Comparison of ENCODE assay signal across 27 cellular contexts in genomic region chr1:119725626-119726025, GRCh38. TPM values are rescaled to one million over a fixed set of nuclear protein-coding genes. Genes with fewer than 3 reads are reported as not detected.
"Had no signal": no experiment of that assay in that cellular context is flagged by ENCODE, and none has a peak within 500 bp of the region (broad histone marks: within the 10 kb centered on the region; RNA-seq: fewer than 3 reads in every experiment).

No MANE protein-coding gene starts in this region.

- H3K4me3 Mint-ChIP-seq: brain; mesothelial cell of epicardium; stimulated activated memory B cell treated with anti-CD40 and anti-IgM and Interleukin-4, amounts not matched to agents 10 μg/mL and 1 μg/mL and 100 μg/mL, for 72 hours had no signal

- H3K27me3 ChIP-seq: esophagus squamous epithelium, gastroesophageal sphincter, sigmoid colon, stomach, suprapubic skin, transverse colon, uterus had no signal

- H3K4me1 Mint-ChIP-seq: brain had no signal

- H3K36me3 ChIP-seq: transverse colon, uterus had no signal

- H3K4me3 ChIP-seq: esophagus squamous epithelium, gastroesophageal sphincter, sigmoid colon, smooth muscle cell, stomach, suprapubic skin, transverse colon, uterus had no signal

- H3K4me2 ChIP-seq: smooth muscle cell had no signal

- H2AFZ ChIP-seq: parathyroid adenoma had no signal

- H3K9me3 Mint-ChIP-seq: brain; mesothelial cell of epicardium; stimulated activated memory B cell treated with anti-CD40 and anti-IgM and Interleukin-4, amounts not matched to agents 10 μg/mL and 1 μg/mL and 100 μg/mL, for 72 hours had no signal

- H3K27ac ChIP-seq: esophagus squamous epithelium, gastroesophageal sphincter, parathyroid adenoma, sigmoid colon, stomach, suprapubic skin, transverse colon, uterus, WERI-Rb-1 had no signal

- H3K4me1 ChIP-seq: gastroesophageal sphincter, sigmoid colon, stomach, suprapubic skin, transverse colon, uterus had no signal

- H3K27ac Mint-ChIP-seq: mesothelial cell of epicardium; stimulated activated memory B cell treated with anti-CD40 and anti-IgM and Interleukin-4, amounts not matched to agents 10 μg/mL and 1 μg/mL and 100 μg/mL, for 72 hours had no signal

- DNase-seq: activated CD4-positive, alpha-beta T cell treated with anti-CD3 and anti-CD28 coated beads for 1 hour; activated CD4-positive, alpha-beta T cell treated with anti-CD3 and anti-CD28 coated beads, Interleukin-2, amount 50 U/mL, for 4 hours; activated gamma-delta T cell treated with Interleukin-2 at 50 U/mL for 16 hours; aorta; caudate nucleus; dermis blood vessel endothelial cell; effector memory CD4-positive, alpha-beta T cell; esophagus squamous epithelium; head of caudate nucleus; hypothalamus; left ventricle myocardium superior; mammary epithelial cell; nucleus accumbens; sigmoid colon; stimulated activated CD4-positive, alpha-beta T cell treated with anti-CD3 and anti-CD28 coated beads, Interleukin-15, amount 100 ng/mL, for 24 hours; stomach; transverse colon; uterus; WERI-Rb-1 had no signal

- H3K27me3 Mint-ChIP-seq: brain; stimulated activated memory B cell treated with anti-CD40 and anti-IgM and Interleukin-4, amounts not matched to agents 10 μg/mL and 1 μg/mL and 100 μg/mL, for 72 hours had no signal

- ATAC-seq: gastroesophageal sphincter; left ventricle myocardium superior; stimulated activated memory B cell treated with anti-CD40 and anti-IgM and Interleukin-4, amounts not matched to agents 10 μg/mL and 1 μg/mL and 100 μg/mL, for 72 hours had no signal

RNA-seq across cellular contexts. Expression of gene HMGCS2, which starts 43.1 kb away (rescaled TPM):
- total RNA-seq: aorta, dermis blood vessel endothelial cell, mammary epithelial cell, smooth muscle cell had no signal
- polyA plus RNA-seq: mammary epithelial cell, neural cell, smooth muscle cell had no signal
